ENCODE assay signal across 1 cellular context in genomic region chr17:81422776-81423697, GRCh38.
A peak's percentile ranks its signal among the peaks of the same experiment; 100 is the strongest.
TF ChIP-seq lines count a peak whose summit lies in the region.

No MANE protein-coding gene starts in this region.

TF ChIP-seq in K562, 482 proteins besides CTCF, POLR2A, EP300 and RAD21 (continued from another document):
- TF ChIP-seq, protein P1, sequence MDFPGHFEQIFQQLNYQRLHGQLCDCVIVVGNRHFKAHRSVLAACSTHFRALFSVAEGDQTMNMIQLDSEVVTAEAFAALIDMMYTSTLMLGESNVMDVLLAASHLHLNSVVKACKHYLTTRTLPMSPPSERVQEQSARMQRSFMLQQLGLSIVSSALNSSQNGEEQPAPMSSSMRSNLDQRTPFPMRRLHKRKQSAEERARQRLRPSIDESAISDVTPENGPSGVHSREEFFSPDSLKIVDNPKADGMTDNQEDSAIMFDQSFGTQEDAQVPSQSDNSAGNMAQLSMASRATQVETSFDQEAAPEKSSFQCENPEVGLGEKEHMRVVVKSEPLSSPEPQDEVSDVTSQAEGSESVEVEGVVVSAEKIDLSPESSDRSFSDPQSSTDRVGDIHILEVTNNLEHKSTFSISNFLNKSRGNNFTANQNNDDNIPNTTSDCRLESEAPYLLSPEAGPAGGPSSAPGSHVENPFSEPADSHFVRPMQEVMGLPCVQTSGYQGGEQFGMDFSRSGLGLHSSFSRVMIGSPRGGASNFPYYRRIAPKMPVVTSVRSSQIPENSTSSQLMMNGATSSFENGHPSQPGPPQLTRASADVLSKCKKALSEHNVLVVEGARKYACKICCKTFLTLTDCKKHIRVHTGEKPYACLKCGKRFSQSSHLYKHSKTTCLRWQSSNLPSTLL (IDR thresholded peaks at IDR 0.05), result no peak
- TF ChIP-seq GABPA (tag; conservative IDR thresholded peaks at IDR 0.05; ENCODE audit: low read depth) (no peak), DMBX1 (CRISPR knock-in tag; IDR thresholded peaks at IDR 0.05; ENCODE audit: borderline replicate concordance) (no peak), SRSF7 (optimal IDR thresholded peaks at IDR 0.05; ENCODE audit: low read depth, low read length) (no peak), NBN (IDR thresholded peaks at IDR 0.05; ENCODE audit: low read depth) (no peak), BMI1 (IDR thresholded peaks at IDR 0.05; ENCODE audit: low read length) (no peak), NFIX (CRISPR knock-in tag; IDR thresholded peaks at IDR 0.05; ENCODE audit: low read depth) (no peak), POLR2G (IDR thresholded peaks at IDR 0.05; ENCODE audit: low read depth, low read length) (peak; percentile 46; the same call in 1 of the 2 replicates), GABPB2 (CRISPR knock-in tag; conservative IDR thresholded peaks at IDR 0.05) (no peak), BHLHE40 (IDR thresholded peaks at IDR 0.05; ENCODE audit: low read length) (no peak), STAT5A (IDR thresholded peaks at IDR 0.05; ENCODE audit: borderline replicate concordance, low read length) (no peak), NONO (IDR thresholded peaks at IDR 0.05; ENCODE audit: low read depth in 2 of 2, low read length in 1 of 2) (no peak), HCFC1 (IDR thresholded peaks at IDR 0.05; ENCODE audit: low read depth, low read length) (no peak), LEF1 (IDR thresholded peaks at IDR 0.05) (no peak), HDGF (IDR thresholded peaks at IDR 0.05) (no peak), MAFK (IDR thresholded peaks at IDR 0.05; ENCODE audit: low read length) (peak; percentile 41; the same call in 1 of the 2 replicates), MAFG (tag; conservative IDR thresholded peaks at IDR 0.05) (peak; percentile 57), ZNF764 (CRISPR knock-in tag; IDR thresholded peaks at IDR 0.05; ENCODE audit: low read depth) (no peak), EZH2 (IDR thresholded peaks at IDR 0.05; ENCODE audit: borderline replicate concordance, low read depth, low read length) (no peak), FOSL1 (tag; conservative IDR thresholded peaks at IDR 0.05) (peak; percentile 68), FOXA1 (IDR thresholded peaks at IDR 0.05; ENCODE audit: borderline replicate concordance) (no peak), DPF2 (IDR thresholded peaks at IDR 0.05) (no peak), ETV5 (CRISPR knock-in tag; IDR thresholded peaks at IDR 0.05; ENCODE audit: low read depth) (no peak), SIRT6 (IDR thresholded peaks at IDR 0.05; ENCODE audit: low read depth, low read length) (no peak), ZBTB7A (IDR thresholded peaks at IDR 0.05; ENCODE audit: borderline replicate concordance, control insufficient read depth, low read depth, low read length) (peak; percentile 64; the same call in 1 of the 2 replicates), RFX7 (CRISPR knock-in tag; IDR thresholded peaks at IDR 0.05) (no peak), POU5F1 (IDR thresholded peaks at IDR 0.05; ENCODE audit: borderline replicate concordance, low read depth, low read length, partially characterized antibody) (no peak), ATF1 (CRISPR knock-in tag; IDR thresholded peaks at IDR 0.05) (no peak), ATF1 (tag; IDR thresholded peaks at IDR 0.05) (no peak), MTA1 (IDR thresholded peaks at IDR 0.05; ENCODE audit: borderline replicate concordance) (no peak), ARHGAP35 (IDR thresholded peaks at IDR 0.05; ENCODE audit: partially characterized antibody) (no peak), EGR1 (conservative IDR thresholded peaks at IDR 0.05) (peak; percentile 61), MAFF (IDR thresholded peaks at IDR 0.05; ENCODE audit: low read length) (peak; percentile 4; the same call in 1 of the 2 replicates), ZNF232 (CRISPR knock-in tag; IDR thresholded peaks at IDR 0.05) (no peak), ZHX1 (conservative IDR thresholded peaks at IDR 0.05; ENCODE audit: low read length) (no peak)
- TF ChIP-seq, protein P2, sequence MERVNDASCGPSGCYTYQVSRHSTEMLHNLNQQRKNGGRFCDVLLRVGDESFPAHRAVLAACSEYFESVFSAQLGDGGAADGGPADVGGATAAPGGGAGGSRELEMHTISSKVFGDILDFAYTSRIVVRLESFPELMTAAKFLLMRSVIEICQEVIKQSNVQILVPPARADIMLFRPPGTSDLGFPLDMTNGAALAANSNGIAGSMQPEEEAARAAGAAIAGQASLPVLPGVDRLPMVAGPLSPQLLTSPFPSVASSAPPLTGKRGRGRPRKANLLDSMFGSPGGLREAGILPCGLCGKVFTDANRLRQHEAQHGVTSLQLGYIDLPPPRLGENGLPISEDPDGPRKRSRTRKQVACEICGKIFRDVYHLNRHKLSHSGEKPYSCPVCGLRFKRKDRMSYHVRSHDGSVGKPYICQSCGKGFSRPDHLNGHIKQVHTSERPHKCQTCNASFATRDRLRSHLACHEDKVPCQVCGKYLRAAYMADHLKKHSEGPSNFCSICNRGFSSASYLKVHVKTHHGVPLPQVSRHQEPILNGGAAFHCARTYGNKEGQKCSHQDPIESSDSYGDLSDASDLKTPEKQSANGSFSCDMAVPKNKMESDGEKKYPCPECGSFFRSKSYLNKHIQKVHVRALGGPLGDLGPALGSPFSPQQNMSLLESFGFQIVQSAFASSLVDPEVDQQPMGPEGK (CRISPR knock-in tag; IDR thresholded peaks at IDR 0.05; ENCODE audit: borderline replicate concordance), result no peak
- TF ChIP-seq, protein P3, sequence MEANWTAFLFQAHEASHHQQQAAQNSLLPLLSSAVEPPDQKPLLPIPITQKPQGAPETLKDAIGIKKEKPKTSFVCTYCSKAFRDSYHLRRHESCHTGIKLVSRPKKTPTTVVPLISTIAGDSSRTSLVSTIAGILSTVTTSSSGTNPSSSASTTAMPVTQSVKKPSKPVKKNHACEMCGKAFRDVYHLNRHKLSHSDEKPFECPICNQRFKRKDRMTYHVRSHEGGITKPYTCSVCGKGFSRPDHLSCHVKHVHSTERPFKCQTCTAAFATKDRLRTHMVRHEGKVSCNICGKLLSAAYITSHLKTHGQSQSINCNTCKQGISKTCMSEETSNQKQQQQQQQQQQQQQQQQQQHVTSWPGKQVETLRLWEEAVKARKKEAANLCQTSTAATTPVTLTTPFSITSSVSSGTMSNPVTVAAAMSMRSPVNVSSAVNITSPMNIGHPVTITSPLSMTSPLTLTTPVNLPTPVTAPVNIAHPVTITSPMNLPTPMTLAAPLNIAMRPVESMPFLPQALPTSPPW (CRISPR knock-in tag; IDR thresholded peaks at IDR 0.05), result peak; percentile 91
- TF ChIP-seq, protein P4, sequence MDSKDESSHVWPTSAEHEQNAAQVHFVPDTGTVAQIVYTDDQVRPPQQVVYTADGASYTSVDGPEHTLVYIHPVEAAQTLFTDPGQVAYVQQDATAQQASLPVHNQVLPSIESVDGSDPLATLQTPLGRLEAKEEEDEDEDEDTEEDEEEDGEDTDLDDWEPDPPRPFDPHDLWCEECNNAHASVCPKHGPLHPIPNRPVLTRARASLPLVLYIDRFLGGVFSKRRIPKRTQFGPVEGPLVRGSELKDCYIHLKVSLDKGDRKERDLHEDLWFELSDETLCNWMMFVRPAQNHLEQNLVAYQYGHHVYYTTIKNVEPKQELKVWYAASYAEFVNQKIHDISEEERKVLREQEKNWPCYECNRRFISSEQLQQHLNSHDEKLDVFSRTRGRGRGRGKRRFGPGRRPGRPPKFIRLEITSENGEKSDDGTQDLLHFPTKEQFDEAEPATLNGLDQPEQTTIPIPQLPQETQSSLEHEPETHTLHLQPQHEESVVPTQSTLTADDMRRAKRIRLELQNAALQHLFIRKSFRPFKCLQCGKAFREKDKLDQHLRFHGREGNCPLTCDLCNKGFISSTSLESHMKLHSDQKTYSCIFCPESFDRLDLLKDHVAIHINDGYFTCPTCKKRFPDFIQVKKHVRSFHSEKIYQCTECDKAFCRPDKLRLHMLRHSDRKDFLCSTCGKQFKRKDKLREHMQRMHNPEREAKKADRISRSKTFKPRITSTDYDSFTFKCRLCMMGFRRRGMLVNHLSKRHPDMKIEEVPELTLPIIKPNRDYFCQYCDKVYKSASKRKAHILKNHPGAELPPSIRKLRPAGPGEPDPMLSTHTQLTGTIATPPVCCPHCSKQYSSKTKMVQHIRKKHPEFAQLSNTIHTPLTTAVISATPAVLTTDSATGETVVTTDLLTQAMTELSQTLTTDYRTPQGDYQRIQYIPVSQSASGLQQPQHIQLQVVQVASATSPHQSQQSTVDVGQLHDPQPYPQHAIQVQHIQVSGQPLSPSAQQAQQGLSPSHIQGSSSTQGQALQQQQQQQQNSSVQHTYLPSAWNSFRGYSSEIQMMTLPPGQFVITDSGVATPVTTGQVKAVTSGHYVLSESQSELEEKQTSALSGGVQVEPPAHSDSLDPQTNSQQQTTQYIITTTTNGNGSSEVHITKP (IDR thresholded peaks at IDR 0.05; ENCODE audit: partially characterized antibody), result peak; percentile 41
- TF ChIP-seq, protein P5, sequence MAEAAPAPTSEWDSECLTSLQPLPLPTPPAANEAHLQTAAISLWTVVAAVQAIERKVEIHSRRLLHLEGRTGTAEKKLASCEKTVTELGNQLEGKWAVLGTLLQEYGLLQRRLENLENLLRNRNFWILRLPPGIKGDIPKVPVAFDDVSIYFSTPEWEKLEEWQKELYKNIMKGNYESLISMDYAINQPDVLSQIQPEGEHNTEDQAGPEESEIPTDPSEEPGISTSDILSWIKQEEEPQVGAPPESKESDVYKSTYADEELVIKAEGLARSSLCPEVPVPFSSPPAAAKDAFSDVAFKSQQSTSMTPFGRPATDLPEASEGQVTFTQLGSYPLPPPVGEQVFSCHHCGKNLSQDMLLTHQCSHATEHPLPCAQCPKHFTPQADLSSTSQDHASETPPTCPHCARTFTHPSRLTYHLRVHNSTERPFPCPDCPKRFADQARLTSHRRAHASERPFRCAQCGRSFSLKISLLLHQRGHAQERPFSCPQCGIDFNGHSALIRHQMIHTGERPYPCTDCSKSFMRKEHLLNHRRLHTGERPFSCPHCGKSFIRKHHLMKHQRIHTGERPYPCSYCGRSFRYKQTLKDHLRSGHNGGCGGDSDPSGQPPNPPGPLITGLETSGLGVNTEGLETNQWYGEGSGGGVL (CRISPR knock-in tag; IDR thresholded peaks at IDR 0.05), result no peak
